1 cellular context compared by ENCODE assay signal in the genomic region with DNA sequence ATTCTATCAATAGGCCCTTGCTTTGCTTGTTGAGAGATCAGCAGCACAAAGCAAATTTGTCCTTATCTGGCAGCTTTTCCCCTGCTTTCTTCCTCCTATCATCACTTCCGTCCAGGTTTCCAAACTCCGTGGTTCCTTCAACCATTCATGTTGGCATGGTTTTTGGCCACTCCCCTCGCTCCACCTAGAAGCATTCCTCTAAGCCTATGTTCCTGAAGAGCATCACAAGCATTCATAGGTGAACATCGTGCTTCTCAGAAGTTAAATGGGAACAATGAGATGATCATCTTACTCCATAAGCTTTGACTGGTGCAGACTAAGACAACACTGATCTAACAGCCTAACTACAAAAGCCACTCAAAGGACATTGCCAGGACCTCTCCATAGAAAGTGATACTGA.
TF ChIP-seq lines count a peak whose summit lies in the region.

No MANE protein-coding gene starts in this region.

TF ChIP-seq in GM23338, 12 proteins besides CTCF, POLR2A, EP300 and RAD21 (continued from another document):
- TF ChIP-seq, protein P1, sequence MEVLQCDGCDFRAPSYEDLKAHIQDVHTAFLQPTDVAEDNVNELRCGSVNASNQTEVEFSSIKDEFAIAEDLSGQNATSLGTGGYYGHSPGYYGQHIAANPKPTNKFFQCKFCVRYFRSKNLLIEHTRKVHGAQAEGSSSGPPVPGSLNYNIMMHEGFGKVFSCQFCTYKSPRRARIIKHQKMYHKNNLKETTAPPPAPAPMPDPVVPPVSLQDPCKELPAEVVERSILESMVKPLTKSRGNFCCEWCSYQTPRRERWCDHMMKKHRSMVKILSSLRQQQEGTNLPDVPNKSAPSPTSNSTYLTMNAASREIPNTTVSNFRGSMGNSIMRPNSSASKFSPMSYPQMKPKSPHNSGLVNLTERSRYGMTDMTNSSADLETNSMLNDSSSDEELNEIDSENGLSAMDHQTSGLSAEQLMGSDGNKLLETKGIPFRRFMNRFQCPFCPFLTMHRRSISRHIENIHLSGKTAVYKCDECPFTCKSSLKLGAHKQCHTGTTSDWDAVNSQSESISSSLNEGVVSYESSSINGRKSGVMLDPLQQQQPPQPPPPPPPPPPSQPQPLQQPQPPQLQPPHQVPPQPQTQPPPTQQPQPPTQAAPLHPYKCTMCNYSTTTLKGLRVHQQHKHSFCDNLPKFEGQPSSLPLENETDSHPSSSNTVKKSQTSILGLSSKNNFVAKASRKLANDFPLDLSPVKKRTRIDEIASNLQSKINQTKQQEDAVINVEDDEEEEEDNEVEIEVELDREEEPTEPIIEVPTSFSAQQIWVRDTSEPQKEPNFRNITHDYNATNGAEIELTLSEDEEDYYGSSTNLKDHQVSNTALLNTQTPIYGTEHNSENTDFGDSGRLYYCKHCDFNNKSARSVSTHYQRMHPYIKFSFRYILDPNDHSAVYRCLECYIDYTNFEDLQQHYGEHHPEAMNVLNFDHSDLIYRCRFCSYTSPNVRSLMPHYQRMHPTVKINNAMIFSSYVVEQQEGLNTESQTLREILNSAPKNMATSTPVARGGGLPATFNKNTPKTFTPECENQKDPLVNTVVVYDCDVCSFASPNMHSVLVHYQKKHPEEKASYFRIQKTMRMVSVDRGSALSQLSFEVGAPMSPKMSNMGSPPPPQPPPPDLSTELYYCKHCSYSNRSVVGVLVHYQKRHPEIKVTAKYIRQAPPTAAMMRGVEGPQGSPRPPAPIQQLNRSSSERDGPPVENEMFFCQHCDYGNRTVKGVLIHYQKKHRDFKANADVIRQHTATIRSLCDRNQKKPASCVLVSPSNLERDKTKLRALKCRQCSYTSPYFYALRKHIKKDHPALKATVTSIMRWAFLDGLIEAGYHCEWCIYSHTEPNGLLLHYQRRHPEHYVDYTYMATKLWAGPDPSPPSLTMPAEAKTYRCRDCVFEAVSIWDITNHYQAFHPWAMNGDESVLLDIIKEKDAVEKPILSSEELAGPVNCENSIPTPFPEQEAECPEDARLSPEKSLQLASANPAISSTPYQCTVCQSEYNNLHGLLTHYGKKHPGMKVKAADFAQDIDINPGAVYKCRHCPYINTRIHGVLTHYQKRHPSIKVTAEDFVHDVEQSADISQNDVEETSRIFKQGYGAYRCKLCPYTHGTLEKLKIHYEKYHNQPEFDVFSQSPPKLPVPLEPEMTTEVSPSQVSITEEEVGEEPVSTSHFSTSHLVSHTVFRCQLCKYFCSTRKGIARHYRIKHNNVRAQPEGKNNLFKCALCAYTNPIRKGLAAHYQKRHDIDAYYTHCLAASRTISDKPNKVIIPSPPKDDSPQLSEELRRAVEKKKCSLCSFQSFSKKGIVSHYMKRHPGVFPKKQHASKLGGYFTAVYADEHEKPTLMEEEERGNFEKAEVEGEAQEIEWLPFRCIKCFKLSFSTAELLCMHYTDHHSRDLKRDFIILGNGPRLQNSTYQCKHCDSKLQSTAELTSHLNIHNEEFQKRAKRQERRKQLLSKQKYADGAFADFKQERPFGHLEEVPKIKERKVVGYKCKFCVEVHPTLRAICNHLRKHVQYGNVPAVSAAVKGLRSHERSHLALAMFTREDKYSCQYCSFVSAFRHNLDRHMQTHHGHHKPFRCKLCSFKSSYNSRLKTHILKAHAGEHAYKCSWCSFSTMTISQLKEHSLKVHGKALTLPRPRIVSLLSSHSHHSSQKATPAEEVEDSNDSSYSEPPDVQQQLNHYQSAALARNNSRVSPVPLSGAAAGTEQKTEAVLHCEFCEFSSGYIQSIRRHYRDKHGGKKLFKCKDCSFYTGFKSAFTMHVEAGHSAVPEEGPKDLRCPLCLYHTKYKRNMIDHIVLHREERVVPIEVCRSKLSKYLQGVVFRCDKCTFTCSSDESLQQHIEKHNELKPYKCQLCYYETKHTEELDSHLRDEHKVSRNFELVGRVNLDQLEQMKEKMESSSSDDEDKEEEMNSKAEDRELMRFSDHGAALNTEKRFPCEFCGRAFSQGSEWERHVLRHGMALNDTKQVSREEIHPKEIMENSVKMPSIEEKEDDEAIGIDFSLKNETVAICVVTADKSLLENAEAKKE (CRISPR knock-in tag; IDR thresholded peaks at IDR 0.05): no peak
- TF ChIP-seq EZH2 (IDR thresholded peaks at IDR 0.05; ENCODE audit: low read depth, unreplicated experiment) (no peak), EZH2phosphoT487 (IDR thresholded peaks at IDR 0.05; ENCODE audit: unreplicated experiment) (no peak), ZNF114 (CRISPR knock-in tag; IDR thresholded peaks at IDR 0.05) (no peak), NANOG (IDR thresholded peaks at IDR 0.05; ENCODE audit: borderline replicate concordance) (no peak), ZNF331 (CRISPR knock-in tag; IDR thresholded peaks at IDR 0.05; ENCODE audit: low read depth) (no peak), STAT1 (IDR thresholded peaks at IDR 0.05; ENCODE audit: unreplicated experiment) (no peak)
